2 cellular contexts compared by ENCODE assay signal in the genomic region with DNA sequence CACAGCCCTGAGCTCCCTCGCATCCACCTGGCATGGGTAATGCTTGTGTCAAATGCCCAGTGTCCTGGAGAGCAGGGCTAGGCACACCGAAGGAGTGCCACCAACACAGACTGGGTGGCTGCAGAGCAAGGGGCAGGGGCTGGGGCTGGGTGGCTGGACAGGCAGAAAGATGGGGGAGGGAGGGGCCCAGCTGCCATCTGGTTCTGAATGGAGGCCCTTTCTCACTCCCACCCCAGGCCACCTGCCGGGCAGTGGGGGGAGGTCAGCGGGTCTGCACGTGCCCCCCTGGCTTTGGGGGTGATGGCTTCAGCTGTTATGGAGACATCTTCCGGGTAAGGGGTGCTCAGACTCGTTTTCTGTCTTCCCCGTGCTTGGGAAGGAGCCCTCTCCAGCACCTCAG.
TF ChIP-seq lines count a peak whose summit lies in the region.

No MANE protein-coding gene starts in this region.

TF ChIP-seq in HepG2, 621 proteins besides CTCF, POLR2A, EP300 and RAD21:
- TF ChIP-seq PTBP1 (IDR thresholded peaks at IDR 0.05; ENCODE audit: low read depth, low read length, poor library complexity, severe bottlenecking) (no peak), BRD4 (CRISPR knock-in tag; IDR thresholded peaks at IDR 0.05) (no peak), ZNF101 (CRISPR knock-in tag; IDR thresholded peaks at IDR 0.05; ENCODE audit: borderline replicate concordance, low read depth) (no peak), CHD4 (IDR thresholded peaks at IDR 0.05; ENCODE audit: borderline replicate concordance, low read length) (no peak), ATF7 (IDR thresholded peaks at IDR 0.05) (no peak), ATF7 (CRISPR knock-in tag; IDR thresholded peaks at IDR 0.05) (no peak), ZBTB1 (CRISPR knock-in tag; IDR thresholded peaks at IDR 0.05; ENCODE audit: borderline replicate concordance) (no peak), SATB2 (CRISPR knock-in tag; IDR thresholded peaks at IDR 0.05) (no peak), ZBTB21 (CRISPR knock-in tag; IDR thresholded peaks at IDR 0.05) (no peak), PAX8 (CRISPR knock-in tag; IDR thresholded peaks at IDR 0.05; ENCODE audit: borderline replicate concordance) (no peak), ZNF496 (CRISPR knock-in tag; IDR thresholded peaks at IDR 0.05; ENCODE audit: insufficient replicate concordance) (no peak), TEAD2 (CRISPR knock-in tag; IDR thresholded peaks at IDR 0.05) (no peak), ZKSCAN8 (CRISPR knock-in tag; IDR thresholded peaks at IDR 0.05; ENCODE audit: borderline replicate concordance) (no peak), HNRNPLL (IDR thresholded peaks at IDR 0.05; ENCODE audit: low read depth, low read length, poor library complexity, severe bottlenecking) (no peak), HDAC2 (CRISPR knock-in tag; IDR thresholded peaks at IDR 0.05) (no peak)
- TF ChIP-seq, protein P1, sequence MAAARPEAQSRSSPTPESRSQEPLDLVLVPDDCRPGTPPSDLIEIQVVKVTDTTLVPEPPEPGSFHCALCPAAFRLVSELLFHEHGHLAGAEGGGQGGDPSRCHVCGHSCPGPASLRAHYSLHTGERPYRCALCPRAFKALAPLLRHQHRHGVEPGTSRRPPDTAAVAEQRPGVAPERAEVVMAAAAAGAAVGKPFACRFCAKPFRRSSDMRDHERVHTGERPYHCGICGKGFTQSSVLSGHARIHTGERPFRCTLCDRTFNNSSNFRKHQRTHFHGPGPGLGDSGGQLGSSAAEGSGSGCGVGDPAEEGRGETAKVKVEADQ (CRISPR knock-in tag; IDR thresholded peaks at IDR 0.05; ENCODE audit: borderline replicate concordance), result no peak
- TF ChIP-seq, protein P2, sequence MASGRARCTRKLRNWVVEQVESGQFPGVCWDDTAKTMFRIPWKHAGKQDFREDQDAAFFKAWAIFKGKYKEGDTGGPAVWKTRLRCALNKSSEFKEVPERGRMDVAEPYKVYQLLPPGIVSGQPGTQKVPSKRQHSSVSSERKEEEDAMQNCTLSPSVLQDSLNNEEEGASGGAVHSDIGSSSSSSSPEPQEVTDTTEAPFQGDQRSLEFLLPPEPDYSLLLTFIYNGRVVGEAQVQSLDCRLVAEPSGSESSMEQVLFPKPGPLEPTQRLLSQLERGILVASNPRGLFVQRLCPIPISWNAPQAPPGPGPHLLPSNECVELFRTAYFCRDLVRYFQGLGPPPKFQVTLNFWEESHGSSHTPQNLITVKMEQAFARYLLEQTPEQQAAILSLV (CRISPR knock-in tag; IDR thresholded peaks at IDR 0.05; ENCODE audit: borderline replicate concordance), result no peak
- TF ChIP-seq, protein P3, sequence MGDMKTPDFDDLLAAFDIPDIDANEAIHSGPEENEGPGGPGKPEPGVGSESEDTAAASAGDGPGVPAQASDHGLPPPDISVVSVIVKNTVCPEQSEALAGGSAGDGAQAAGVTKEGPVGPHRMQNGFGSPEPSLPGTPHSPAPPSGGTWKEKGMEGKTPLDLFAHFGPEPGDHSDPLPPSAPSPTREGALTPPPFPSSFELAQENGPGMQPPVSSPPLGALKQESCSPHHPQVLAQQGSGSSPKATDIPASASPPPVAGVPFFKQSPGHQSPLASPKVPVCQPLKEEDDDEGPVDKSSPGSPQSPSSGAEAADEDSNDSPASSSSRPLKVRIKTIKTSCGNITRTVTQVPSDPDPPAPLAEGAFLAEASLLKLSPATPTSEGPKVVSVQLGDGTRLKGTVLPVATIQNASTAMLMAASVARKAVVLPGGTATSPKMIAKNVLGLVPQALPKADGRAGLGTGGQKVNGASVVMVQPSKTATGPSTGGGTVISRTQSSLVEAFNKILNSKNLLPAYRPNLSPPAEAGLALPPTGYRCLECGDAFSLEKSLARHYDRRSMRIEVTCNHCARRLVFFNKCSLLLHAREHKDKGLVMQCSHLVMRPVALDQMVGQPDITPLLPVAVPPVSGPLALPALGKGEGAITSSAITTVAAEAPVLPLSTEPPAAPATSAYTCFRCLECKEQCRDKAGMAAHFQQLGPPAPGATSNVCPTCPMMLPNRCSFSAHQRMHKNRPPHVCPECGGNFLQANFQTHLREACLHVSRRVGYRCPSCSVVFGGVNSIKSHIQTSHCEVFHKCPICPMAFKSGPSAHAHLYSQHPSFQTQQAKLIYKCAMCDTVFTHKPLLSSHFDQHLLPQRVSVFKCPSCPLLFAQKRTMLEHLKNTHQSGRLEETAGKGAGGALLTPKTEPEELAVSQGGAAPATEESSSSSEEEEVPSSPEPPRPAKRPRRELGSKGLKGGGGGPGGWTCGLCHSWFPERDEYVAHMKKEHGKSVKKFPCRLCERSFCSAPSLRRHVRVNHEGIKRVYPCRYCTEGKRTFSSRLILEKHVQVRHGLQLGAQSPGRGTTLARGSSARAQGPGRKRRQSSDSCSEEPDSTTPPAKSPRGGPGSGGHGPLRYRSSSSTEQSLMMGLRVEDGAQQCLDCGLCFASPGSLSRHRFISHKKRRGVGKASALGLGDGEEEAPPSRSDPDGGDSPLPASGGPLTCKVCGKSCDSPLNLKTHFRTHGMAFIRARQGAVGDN (CRISPR knock-in tag; IDR thresholded peaks at IDR 0.05), result no peak
- TF ChIP-seq, protein P4, sequence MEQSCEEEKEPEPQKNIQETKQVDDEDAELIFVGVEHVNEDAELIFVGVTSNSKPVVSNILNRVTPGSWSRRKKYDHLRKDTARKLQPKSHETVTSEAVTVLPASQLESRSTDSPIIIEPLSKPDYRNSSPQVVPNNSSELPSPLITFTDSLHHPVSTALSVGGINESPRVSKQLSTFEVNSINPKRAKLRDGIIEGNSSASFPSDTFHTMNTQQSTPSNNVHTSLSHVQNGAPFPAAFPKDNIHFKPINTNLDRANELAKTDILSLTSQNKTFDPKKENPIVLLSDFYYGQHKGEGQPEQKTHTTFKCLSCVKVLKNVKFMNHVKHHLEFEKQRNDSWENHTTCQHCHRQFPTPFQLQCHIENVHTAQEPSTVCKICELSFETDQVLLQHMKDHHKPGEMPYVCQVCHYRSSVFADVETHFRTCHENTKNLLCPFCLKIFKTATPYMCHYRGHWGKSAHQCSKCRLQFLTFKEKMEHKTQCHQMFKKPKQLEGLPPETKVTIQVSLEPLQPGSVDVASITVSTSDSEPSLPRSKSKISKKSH (CRISPR knock-in tag; IDR thresholded peaks at IDR 0.05; ENCODE audit: borderline replicate concordance), result no peak
- TF ChIP-seq, protein P5, sequence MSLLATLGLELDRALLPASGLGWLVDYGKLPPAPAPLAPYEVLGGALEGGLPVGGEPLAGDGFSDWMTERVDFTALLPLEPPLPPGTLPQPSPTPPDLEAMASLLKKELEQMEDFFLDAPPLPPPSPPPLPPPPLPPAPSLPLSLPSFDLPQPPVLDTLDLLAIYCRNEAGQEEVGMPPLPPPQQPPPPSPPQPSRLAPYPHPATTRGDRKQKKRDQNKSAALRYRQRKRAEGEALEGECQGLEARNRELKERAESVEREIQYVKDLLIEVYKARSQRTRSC (CRISPR knock-in tag; IDR thresholded peaks at IDR 0.05; ENCODE audit: low read depth), result no peak

TF ChIP-seq in endothelial cell of umbilical vein, 7 proteins besides CTCF, POLR2A, EP300 and RAD21:
- TF ChIP-seq GATA2 (IDR thresholded peaks at IDR 0.05; ENCODE audit: insufficient read depth, insufficient read length, low read depth, low read length) (no peak), EZH2 (IDR thresholded peaks at IDR 0.05; ENCODE audit: borderline replicate concordance, low read depth, low read length, severe bottlenecking) (no peak), POLR2AphosphoS5 (IDR thresholded peaks at IDR 0.05; ENCODE audit: insufficient read depth, low read depth, low read length) (no peak), MYC (IDR thresholded peaks at IDR 0.05; ENCODE audit: low read depth, low read length) (no peak), FOS (IDR thresholded peaks at IDR 0.05; ENCODE audit: borderline replicate concordance, insufficient read depth, low read length) (no peak), JUN (IDR thresholded peaks at IDR 0.05; ENCODE audit: borderline replicate concordance, insufficient read depth, insufficient read length, low read depth) (no peak)
- TF ChIP-seq, protein P6, sequence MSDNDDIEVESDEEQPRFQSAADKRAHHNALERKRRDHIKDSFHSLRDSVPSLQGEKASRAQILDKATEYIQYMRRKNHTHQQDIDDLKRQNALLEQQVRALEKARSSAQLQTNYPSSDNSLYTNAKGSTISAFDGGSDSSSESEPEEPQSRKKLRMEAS (IDR thresholded peaks at IDR 0.05; ENCODE audit: insufficient read depth, insufficient read length), result no peak
